28 cellular contexts compared by ENCODE assay signal in the genomic region with DNA sequence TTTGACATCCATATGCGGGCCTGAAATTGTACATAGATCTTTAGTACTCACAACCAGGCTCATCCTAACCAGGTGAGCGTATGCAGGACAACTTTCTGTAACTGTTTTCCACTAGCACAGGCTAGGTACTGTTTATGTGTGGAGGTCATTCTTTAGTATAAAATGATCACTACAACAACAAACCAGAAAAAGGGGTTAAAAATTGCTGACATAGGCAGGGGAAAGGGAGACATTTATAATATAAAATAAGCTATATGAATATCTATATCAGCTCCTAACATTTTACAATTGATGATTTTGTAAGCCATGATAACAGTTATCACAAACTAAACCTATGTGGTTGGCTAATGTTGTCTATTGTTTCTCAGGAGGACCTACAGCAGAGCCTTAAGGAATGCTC.
"Had no signal": no experiment of that assay in that cellular context is flagged by ENCODE, and none has a peak within 500 bp of the region (broad histone marks: within the 10 kb centered on the region; RNA-seq: fewer than 3 reads in every experiment).

No MANE protein-coding gene starts in this region.

- H3K27me3 Mint-ChIP-seq: activated CD8-positive, alpha-beta memory T cell treated with anti-CD3 and anti-CD28 coated beads, Interleukin-2, amount 10 ng/mL, durations not matched to agents 7 days and 5 days; activated naive CD8-positive, alpha-beta T cell had no signal

- H3K4me1 Mint-ChIP-seq: activated CD8-positive, alpha-beta memory T cell treated with anti-CD3 and anti-CD28 coated beads, Interleukin-2, amount 10 ng/mL, durations not matched to agents 7 days and 5 days had no signal

- H3K4me1 ChIP-seq: Peyer's patch, SJCRH30 had no signal

- H3K9me3 ChIP-seq: MG63, Peyer's patch, SJCRH30 had no signal

- ATAC-seq: activated CD8-positive, alpha-beta memory T cell treated with anti-CD3 and anti-CD28 coated beads, Interleukin-2, amount 10 ng/mL, durations not matched to agents 7 days and 5 days; activated T-cell treated with anti-CD3 and anti-CD28 coated beads, Interleukin-2, amount 50 U/mL, for 4 hours had no signal

- H3K4me3 Mint-ChIP-seq: activated CD8-positive, alpha-beta memory T cell treated with anti-CD3 and anti-CD28 coated beads, Interleukin-2, amount 10 ng/mL, durations not matched to agents 7 days and 5 days; activated naive CD4-positive, alpha-beta T cell treated with anti-CD3 and anti-CD28 coated beads for 36 hours; activated naive CD8-positive, alpha-beta T cell; activated T-cell treated with anti-CD3 and anti-CD28 coated beads, Interleukin-2, amount 50 U/mL, for 4 hours; T-helper 1 cell treated with Interleukin-12 subunit alpha and Interleukin-12 subunit beta and Interleukin-4 antibody, amounts not matched to agents 30 μg/mL and 1 μg/mL, for 36 hours had no signal

- H3K27me3 ChIP-seq: MG63, Peyer's patch, SJCRH30 had no signal

- H3K4me3 ChIP-seq: MG63, Peyer's patch, SJCRH30 had no signal

- H3K9me3 Mint-ChIP-seq: activated naive CD4-positive, alpha-beta T cell treated with anti-CD3 and anti-CD28 coated beads for 36 hours; activated T-cell treated with anti-CD3 and anti-CD28 coated beads, Interleukin-2, amount 50 U/mL, for 4 hours; T-helper 1 cell treated with Interleukin-12 subunit alpha and Interleukin-12 subunit beta and Interleukin-4 antibody, amounts not matched to agents 30 μg/mL and 1 μg/mL, for 36 hours had no signal

- DNase-seq: activated CD4-positive, alpha-beta T cell treated with anti-CD3 and anti-CD28 coated beads for 48 hours; activated CD4-positive, alpha-beta T cell treated with anti-CD3 and anti-CD28 coated beads, Interleukin-2, amount 50 U/mL, for 48 hours; activated CD4-positive, CD25-positive, alpha-beta regulatory T cell treated with anti-CD3 and anti-CD28 coated beads, Interleukin-2, amount 50 U/mL, for 72 hours; activated CD8-positive, alpha-beta memory T cell treated with anti-CD3 and anti-CD28 coated beads, Interleukin-2, amount 10 ng/mL, durations not matched to agents 7 days and 5 days; activated effector memory CD4-positive, alpha-beta T cell treated with anti-CD3 and anti-CD28 coated beads, Interleukin-2, amount 50 U/mL, for 16 hours; activated naive CD4-positive, alpha-beta T cell treated with anti-CD3 and anti-CD28 coated beads for 36 hours; activated T-cell treated with anti-CD3 and anti-CD28 coated beads, Interleukin-2, amount 50 U/mL, for 4 hours; amygdala; cerebellar nuclear complex; MG63; MV-4-11; NCI-H1092 treated with DMSO at 0.1 percent for 48 hours; NCI-H1417 treated with DMSO at 0.1 percent for 48 hours; NCI-H1694; NCI-H2029; NCI-H2107; NCI-H2171 treated with DMSO at 0.1 percent for 48 hours; NCI-H226; NCI-H510A; NCI-H69; NK-92 treated with Interleukin-12 subunit alpha and Interleukin-12 subunit beta, amount 100 ng/mL, for 24 hours; OCI-M1; Peyer's patch; Right ventricle myocardium superior; SJCRH30 had no signal

- H3K27ac Mint-ChIP-seq: activated CD8-positive, alpha-beta memory T cell treated with anti-CD3 and anti-CD28 coated beads, Interleukin-2, amount 10 ng/mL, durations not matched to agents 7 days and 5 days; activated naive CD4-positive, alpha-beta T cell treated with anti-CD3 and anti-CD28 coated beads for 36 hours; activated naive CD8-positive, alpha-beta T cell; T-helper 1 cell treated with Interleukin-12 subunit alpha and Interleukin-12 subunit beta and Interleukin-4 antibody, amounts not matched to agents 30 μg/mL and 1 μg/mL, for 36 hours had no signal

- H3K36me3 Mint-ChIP-seq: activated CD8-positive, alpha-beta memory T cell treated with anti-CD3 and anti-CD28 coated beads, Interleukin-2, amount 10 ng/mL, durations not matched to agents 7 days and 5 days had no signal

- H3K27ac ChIP-seq: Peyer's patch, RWPE1, SJCRH30 had no signal

- H3K36me3 ChIP-seq: MG63, Peyer's patch, SJCRH30 had no signal
